8 cellular contexts compared by ENCODE assay signal in the genomic region with DNA sequence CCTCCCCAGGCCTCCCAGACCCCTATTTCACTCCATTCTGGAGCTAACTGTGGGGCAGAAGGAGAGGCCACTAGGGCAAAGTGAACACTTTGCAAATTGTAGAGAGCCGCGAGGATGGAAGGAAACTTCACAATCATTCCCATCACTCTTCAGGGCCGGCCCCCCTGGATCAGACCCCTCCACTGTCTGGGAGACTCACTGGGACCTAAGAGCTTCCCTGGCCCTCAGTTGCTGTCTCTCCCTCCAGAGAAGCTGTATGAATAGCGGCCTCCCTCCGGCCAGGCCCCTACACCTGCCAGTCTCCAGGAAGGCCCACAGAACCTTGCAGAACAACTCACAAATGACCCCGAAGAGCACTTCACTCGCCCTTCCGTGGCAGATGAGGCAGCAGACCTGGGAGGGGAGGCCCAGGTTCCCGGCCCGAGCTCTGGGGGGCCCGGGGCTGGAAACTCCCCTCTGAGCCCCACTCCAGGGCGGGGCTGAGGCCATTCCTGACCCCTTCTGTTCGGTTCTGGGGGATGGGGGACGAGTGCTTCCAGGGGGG.
A peak's percentile ranks its signal among the peaks of the same experiment; 100 is the strongest.
DNase-seq lines count a peak whose midpoint lies in the region; ATAC-seq and TF ChIP-seq lines count a peak whose summit lies in the region.

No MANE protein-coding gene starts in this region.

- H3K9ac ChIP-seq in H9 (ENCODE audit: extremely low read depth, insufficient read length, low read length) (no peak overlapping the region), duodenal mucosa (ENCODE audit: low read depth in 1 of 2, low read length in 2 of 2) (peak overlapping the region in 1 of 2 donors; percentile 32)

- H3K23me2 ChIP-seq in H9 (ENCODE audit: insufficient read length, low read depth, low read length, poor library complexity, severe bottlenecking) = no peaks in the 10 kb centered on the region

- CTCF ChIA-PET in naive thymus-derived CD4-positive, alpha-beta T cell (lab: Charles Lee) = interaction anchor here (0.7 to 1.7 kb wide), 13 partner anchors 12 to 305 kb away, joined by 3 to 8 read pairs (median 3); no protein-coding TSS in a partner anchor

- POLR2A ChIA-PET in naive thymus-derived CD4-positive, alpha-beta T cell (lab: Charles Lee) = interaction anchor here (0.6 to 2.7 kb wide), 14 partner anchors 10 to 288 kb away, joined by 3 to 9 read pairs (median 4); a partner anchor contains a TSS

- H3K56ac ChIP-seq in H9 (ENCODE audit: insufficient read length, low read depth, low read length) = no peak overlapping the region

- no peak overlapping the region for H2BK12ac ChIP-seq in H9 (ENCODE audit: insufficient read length, low read depth, low read length)

- H3K27me3 Mint-ChIP-seq in H9 (ENCODE audit: low read depth) = 0 out of 2 replicates have a peak, but pooled peaks cover 1% of the 10 kb centered on the region
- H3K27me3 Mint-ChIP-seq in naive thymus-derived CD4-positive, alpha-beta T cell = no peaks in the 10 kb centered on the region

- 0 out of 5 replicates have a peak overlapping the region, but pooled peaks of 1 of the 2 experiments have one; percentile 62 for H3K4me3 Mint-ChIP-seq in H9
- peak overlapping the region; percentile 21 to 94 (median 80) for H3K4me3 Mint-ChIP-seq in naive thymus-derived CD4-positive, alpha-beta T cell

- H3K9me3 ChIP-seq in H9 (ENCODE audit: control insufficient read depth, low read depth, low read length) (no peaks in the 10 kb centered on the region), duodenal mucosa (ENCODE audit: control insufficient read depth in 1 of 2, low read length in 2 of 2) (no peaks in the 10 kb centered on the region)
- no peaks in the 10 kb centered on the region for H3K9me3 ChIP-seq in naive thymus-derived CD4-positive, alpha-beta T cell (ENCODE audit: control insufficient read depth in 2 of 3, low read length in 3 of 3)

- no peak overlapping the region for H2BK15ac ChIP-seq in H9 (ENCODE audit: low read depth, low read length)

- H2AK5ac ChIP-seq in H9 (ENCODE audit: insufficient read length, low read length) = no peak overlapping the region

- H3K4me2 ChIP-seq in H9 (ENCODE audit: insufficient read depth, insufficient read length, low read length) = peak overlapping the region; percentile 26

- H3K14ac ChIP-seq in H9 (ENCODE audit: insufficient read depth, low read length) = peak overlapping the region; percentile 46; the same call in 1 of the 2 replicates

- ATAC-seq in naive thymus-derived CD4-positive, alpha-beta T cell = no peak

- DNase-seq in H9 = peak; percentile 28
- no peak for DNase-seq in naive thymus-derived CD4-positive, alpha-beta T cell
- DNase-seq in middle frontal gyrus (ENCODE audit: extremely low spot score, low spot score) = no peak
- DNase-seq in putamen (ENCODE audit: low spot score) = no peak
- no peak for DNase-seq in SIG-M5 (lab: John Stamatoyannopoulos, UW)
- DNase-seq in NCI-H2081 treated with DMSO at 0.1 percent for 48 hours (lab: John Stamatoyannopoulos, UW) = no peak

- H3T11ph ChIP-seq in H9 (ENCODE audit: low read length) = no peak overlapping the region

- H2BK20ac ChIP-seq in H9 (ENCODE audit: low read depth, low read length, poor library complexity, severe bottlenecking) = no peak overlapping the region

- no peaks in the 10 kb centered on the region; a peak in 1 of 5 replicates for H3K9me3 Mint-ChIP-seq in H9
- H3K9me3 Mint-ChIP-seq in naive thymus-derived CD4-positive, alpha-beta T cell = peaks cover 0 to 2% (median 0%) of the 10 kb centered on the region in 11 donors

- H3K79me2 ChIP-seq in H9 (ENCODE audit: insufficient read depth, low read length) = no peaks in the 10 kb centered on the region

- no peak overlapping the region for H2AFZ ChIP-seq in H9 (ENCODE audit: low read length)

- no peak overlapping the region for H4K5ac ChIP-seq in H9 (ENCODE audit: insufficient read length, low read depth, low read length)

- peak overlapping the region; percentile 51 to 57 for H3K4me3 ChIP-seq in duodenal mucosa (ENCODE audit: low read depth in 1 of 2, low read length in 2 of 2)
- H3K4me3 ChIP-seq in naive thymus-derived CD4-positive, alpha-beta T cell (ENCODE audit: low read length) = peak overlapping the region; percentile 61

- no peaks in the 10 kb centered on the region for H3K79me1 ChIP-seq in H9 (ENCODE audit: insufficient read depth, low read depth, low read length, poor library complexity, severe bottlenecking)

- H3K36me3 ChIP-seq in duodenal mucosa (ENCODE audit: control insufficient read depth in 1 of 2, insufficient read depth in 2 of 2, low read length in 2 of 2) = no peaks in the 10 kb centered on the region
- no peaks in the 10 kb centered on the region for H3K36me3 ChIP-seq in naive thymus-derived CD4-positive, alpha-beta T cell (ENCODE audit: control insufficient read depth in 2 of 3, insufficient read depth in 3 of 3, low read length in 3 of 3)

- H2BK5ac ChIP-seq in H9 (ENCODE audit: insufficient read length, low read length) = no peak overlapping the region

- peaks cover 2 to 32% of the 10 kb centered on the region in 2 experiments for H3K4me1 Mint-ChIP-seq in H9
- peaks cover 11 to 22% (median 13%) of the 10 kb centered on the region in 7 donors for H3K4me1 Mint-ChIP-seq in naive thymus-derived CD4-positive, alpha-beta T cell

- H3K4ac ChIP-seq in H9 (ENCODE audit: low read depth, low read length) = no peak overlapping the region

- no peaks in the 10 kb centered on the region for H3K4me1 ChIP-seq in H9 (ENCODE audit: insufficient read depth, low read length)
- peaks cover 4 to 20% of the 10 kb centered on the region in 2 donors for H3K4me1 ChIP-seq in duodenal mucosa (ENCODE audit: control insufficient read depth in 1 of 2, insufficient read depth in 2 of 2, low read length in 2 of 2)
- peaks cover 12 to 17% of the 10 kb centered on the region in 2 donors for H3K4me1 ChIP-seq in naive thymus-derived CD4-positive, alpha-beta T cell (ENCODE audit: control insufficient read depth in 2 of 2, insufficient read depth in 2 of 2, low read length in 2 of 2)

- no peaks in the 10 kb centered on the region for H3K27me3 ChIP-seq in H9 (ENCODE audit: insufficient read depth, low read length)
- no peaks in the 10 kb centered on the region for H3K27me3 ChIP-seq in duodenal mucosa (ENCODE audit: control insufficient read depth in 1 of 2, insufficient read depth in 2 of 2, low read length in 2 of 2)
- H3K27me3 ChIP-seq in naive thymus-derived CD4-positive, alpha-beta T cell (ENCODE audit: control insufficient read depth in 2 of 2, insufficient read depth in 2 of 2, low read length in 2 of 2) = no peaks in the 10 kb centered on the region

- no peak overlapping the region for H4K8ac ChIP-seq in H9 (replicated peaks; ENCODE audit: insufficient read length, low read depth, low read length)

- no CpG with 5 or more reads among the region's 14 CpGs for WGBS in H9 (ENCODE audit: extremely low coverage, insufficient read length, low lambda C conversion rate)

- H4K20me1 ChIP-seq in H9 (ENCODE audit: control insufficient read depth, insufficient read depth, insufficient read length) = no peaks in the 10 kb centered on the region

- no peak overlapping the region for H2BK120ac ChIP-seq in H9 (ENCODE audit: low read depth, low read length, poor library complexity, severe bottlenecking)

- H3K27ac ChIP-seq in 22Rv1 (peak overlapping the region; percentile 97), H9 (ENCODE audit: insufficient read length, low read depth, low read length) (no peak overlapping the region), duodenal mucosa (ENCODE audit: low read depth, low read length) (peak overlapping the region; percentile 75)
- H3K27ac ChIP-seq in naive thymus-derived CD4-positive, alpha-beta T cell (ENCODE audit: low read depth, low read length) = peak overlapping the region; percentile 63

- TF ChIP-seq CTCF in 22Rv1 (IDR thresholded peaks at IDR 0.05) (no peak), H9 (conservative IDR thresholded peaks at IDR 0.05) (no peak)

- intact Hi-C loops in naive thymus-derived CD4-positive, alpha-beta T cell (cut with micrococcal nuclease) = loop anchor here (1.0 to 10.0 kb wide), 13 partner anchors 16 to 290 kb away; no protein-coding TSS in a partner anchor

- no peak overlapping the region for H4K91ac ChIP-seq in H9 (ENCODE audit: insufficient read length, low read depth, low read length)

- no peak overlapping the region for H3K27ac Mint-ChIP-seq in H9
- peak overlapping the region in 6 of 9 donors; percentile 69 to 95 (median 86) for H3K27ac Mint-ChIP-seq in naive thymus-derived CD4-positive, alpha-beta T cell

- H3K36me3 Mint-ChIP-seq in H9 (ENCODE audit: insufficient read depth in 1 of 3, low read depth in 3 of 3) = no peaks in the 10 kb centered on the region; a peak in 1 of 7 replicates
- no peaks in the 10 kb centered on the region for H3K36me3 Mint-ChIP-seq in naive thymus-derived CD4-positive, alpha-beta T cell

- H3K18ac ChIP-seq in H9 (ENCODE audit: insufficient read length, low read depth, low read length) = peak overlapping the region; percentile 17

- H3K23ac ChIP-seq in H9 (ENCODE audit: insufficient read length, low read depth, low read length) = no peak overlapping the region

Comparison
In these comparisons a context has a peak if more than half of its experiments do, and no peak if none do; other contexts are left out.
1. H3K27ac Mint-ChIP-seq: peak in naive thymus-derived CD4-positive, alpha-beta T cell (6 of 9); none in H9 (0 of 3).